1 cellular context compared by ENCODE assay signal in genomic region chr16:57734925-57735754, GRCh38.
TF ChIP-seq lines count a peak whose summit lies in the region.

No MANE protein-coding gene starts in this region.

TF ChIP-seq in neural cell, 6 proteins besides CTCF, POLR2A, EP300 and RAD21 (continued from another document):
- TF ChIP-seq MXI1 (conservative IDR thresholded peaks at IDR 0.05; ENCODE audit: poor library complexity, severe bottlenecking): peak; percentile 47
TF ChIP-seq in neural cell: peak in this region for 5.
